In the genomic region with DNA sequence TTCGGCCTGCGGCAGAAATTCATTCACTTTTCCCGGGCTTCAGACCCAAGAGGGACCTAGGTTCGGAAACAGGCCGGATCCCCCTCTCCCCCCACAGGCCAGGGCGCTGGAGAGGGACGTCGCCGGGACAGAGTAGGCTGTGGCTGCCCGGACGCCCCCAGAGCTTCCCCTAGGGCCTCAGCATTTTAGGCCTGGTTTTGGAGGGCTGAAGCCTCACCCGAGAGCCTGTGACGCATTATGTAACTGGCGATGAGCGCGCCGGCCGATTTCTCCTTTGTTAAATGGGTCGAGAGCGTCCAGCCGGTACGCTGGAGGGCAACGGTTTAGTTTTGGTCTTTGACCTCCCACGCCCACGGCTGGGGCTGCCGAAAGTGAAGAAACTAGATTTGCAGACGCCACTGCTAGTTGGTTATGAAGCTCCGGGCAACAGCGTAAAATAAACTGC, we compare ENCODE assay signal across 8 cellular contexts. TPM values are rescaled to one million over a fixed set of nuclear protein-coding genes. Genes with fewer than 3 reads are reported as not detected.
DNase-seq lines count a peak whose midpoint lies in the region; ATAC-seq and TF ChIP-seq lines count a peak whose summit lies in the region.

No MANE protein-coding gene starts in this region.

- H3K36me3 ChIP-seq in effector memory CD4-positive, alpha-beta T cell (ENCODE audit: control insufficient read depth, insufficient read depth, low read length) = peaks cover 18% of the 10 kb centered on the region

- peak overlapping the region; percentile 76 for H3K27ac ChIP-seq in effector memory CD4-positive, alpha-beta T cell (ENCODE audit: insufficient read depth, low read length, poor library complexity, severe bottlenecking)

- POLR2A ChIA-PET in activated CD8-positive, alpha-beta T cell treated with anti-CD3 and anti-CD28 coated beads, Interleukin-2, amount 10 ng/mL, durations not matched to agents 7 days and 5 days (lab: Charles Lee) = interaction anchor here (0.7 to 1.7 kb wide), 5 partner anchors 12 to 262 kb away, joined by 3 to 8 read pairs (median 4); a partner anchor contains a TSS

- H3K27ac Mint-ChIP-seq in activated CD8-positive, alpha-beta T cell treated with anti-CD3 and anti-CD28 coated beads, Interleukin-2, amount 10 ng/mL, durations not matched to agents 7 days and 5 days = peak overlapping the region; percentile 72
- H3K27ac Mint-ChIP-seq in stimulated activated effector memory CD8-positive, alpha-beta T cell treated with anti-CD3 and anti-CD28 coated beads, Interleukin-12 subunit alpha, Interleukin-12 subunit beta, amount 100 ng/mL, for 72 hours = peak overlapping the region; percentile 90

- TF ChIP-seq CTCF in LNCaP clone FGC (IDR thresholded peaks at IDR 0.05; ENCODE audit: control insufficient read depth, extremely low read depth, insufficient read depth) = no peak

- H3K4me1 Mint-ChIP-seq in activated CD8-positive, alpha-beta T cell treated with anti-CD3 and anti-CD28 coated beads, Interleukin-2, amount 10 ng/mL, durations not matched to agents 7 days and 5 days (ENCODE audit: low read depth) = peaks cover 28% of the 10 kb centered on the region
- H3K4me1 Mint-ChIP-seq in stimulated activated effector memory CD8-positive, alpha-beta T cell treated with anti-CD3 and anti-CD28 coated beads, Interleukin-12 subunit alpha, Interleukin-12 subunit beta, amount 100 ng/mL, for 72 hours = peaks cover 41% of the 10 kb centered on the region

- CTCF ChIA-PET in activated CD8-positive, alpha-beta T cell treated with anti-CD3 and anti-CD28 coated beads, Interleukin-2, amount 10 ng/mL, durations not matched to agents 7 days and 5 days (lab: Charles Lee) = interaction anchor here (0.7 to 2.8 kb wide), 6 partner anchors 16 to 240 kb away, joined by 3 to 17 read pairs (median 5); a partner anchor contains a TSS

- H3K9me3 Mint-ChIP-seq in activated CD8-positive, alpha-beta T cell treated with anti-CD3 and anti-CD28 coated beads, Interleukin-2, amount 10 ng/mL, durations not matched to agents 7 days and 5 days (ENCODE audit: insufficient read depth) = no peaks in the 10 kb centered on the region
- no peaks in the 10 kb centered on the region for H3K9me3 Mint-ChIP-seq in stimulated activated effector memory CD8-positive, alpha-beta T cell treated with anti-CD3 and anti-CD28 coated beads, Interleukin-12 subunit alpha, Interleukin-12 subunit beta, amount 100 ng/mL, for 72 hours

- H3K4me3 Mint-ChIP-seq in activated CD8-positive, alpha-beta T cell treated with anti-CD3 and anti-CD28 coated beads, Interleukin-2, amount 10 ng/mL, durations not matched to agents 7 days and 5 days = peak overlapping the region; percentile 94
- peak overlapping the region; percentile 90 for H3K4me3 Mint-ChIP-seq in stimulated activated effector memory CD8-positive, alpha-beta T cell treated with anti-CD3 and anti-CD28 coated beads, Interleukin-12 subunit alpha, Interleukin-12 subunit beta, amount 100 ng/mL, for 72 hours

- H3K4me1 ChIP-seq in effector memory CD4-positive, alpha-beta T cell (ENCODE audit: control insufficient read depth, insufficient read depth, low read length, poor library complexity, severe bottlenecking) = peaks cover 13% of the 10 kb centered on the region

- peaks cover 29% of the 10 kb centered on the region for H3K36me3 Mint-ChIP-seq in activated CD8-positive, alpha-beta T cell treated with anti-CD3 and anti-CD28 coated beads, Interleukin-2, amount 10 ng/mL, durations not matched to agents 7 days and 5 days (ENCODE audit: low read depth)
- H3K36me3 Mint-ChIP-seq in stimulated activated effector memory CD8-positive, alpha-beta T cell treated with anti-CD3 and anti-CD28 coated beads, Interleukin-12 subunit alpha, Interleukin-12 subunit beta, amount 100 ng/mL, for 72 hours = peaks cover 42% of the 10 kb centered on the region

- no peaks in the 10 kb centered on the region for H3K27me3 ChIP-seq in effector memory CD4-positive, alpha-beta T cell (replicated peaks; ENCODE audit: control insufficient read depth, insufficient read depth, low read length, poor library complexity, severe bottlenecking)

- DNase-seq in DMS53 treated with DMSO at 0.1 percent for 48 hours (lab: John Stamatoyannopoulos, UW; ENCODE audit: unreplicated experiment) (peak; percentile 8), LNCaP clone FGC (ENCODE audit: low read depth) (no peak), mesenteric fat pad (ENCODE audit: low spot score) (peak; percentile 89), NCI-H2171 (lab: John Stamatoyannopoulos, UW) (no peak)
- peak; percentile 50 for DNase-seq in activated CD8-positive, alpha-beta T cell treated with anti-CD3 and anti-CD28 coated beads, Interleukin-2, amount 10 ng/mL, durations not matched to agents 7 days and 5 days
- DNase-seq in effector memory CD4-positive, alpha-beta T cell = no peak
- DNase-seq in stimulated activated effector memory CD8-positive, alpha-beta T cell treated with anti-CD3 and anti-CD28 coated beads, Interleukin-12 subunit alpha, Interleukin-12 subunit beta, amount 100 ng/mL, for 72 hours (ENCODE audit: low spot score in 2 of 2) = peak; percentile 25 to 76

- no peaks in the 10 kb centered on the region for H3K9me3 ChIP-seq in effector memory CD4-positive, alpha-beta T cell (ENCODE audit: control insufficient read depth, low read length)

- H3K4me3 ChIP-seq in LNCaP clone FGC (ENCODE audit: low read depth, low read length) = peak overlapping the region; percentile 93
- peak overlapping the region; percentile 84 for H3K4me3 ChIP-seq in effector memory CD4-positive, alpha-beta T cell (ENCODE audit: insufficient read depth, low read depth, low read length, poor library complexity, severe bottlenecking)

- peak; percentile 25 for ATAC-seq in GM21576 (IDR thresholded peaks at IDR 0.05; ENCODE audit: unreplicated experiment)
- peak; percentile 24 for ATAC-seq in activated CD8-positive, alpha-beta T cell treated with anti-CD3 and anti-CD28 coated beads, Interleukin-2, amount 10 ng/mL, durations not matched to agents 7 days and 5 days
- peak; percentile 62 for ATAC-seq in stimulated activated effector memory CD8-positive, alpha-beta T cell treated with anti-CD3 and anti-CD28 coated beads, Interleukin-12 subunit alpha, Interleukin-12 subunit beta, amount 100 ng/mL, for 72 hours

- H3K27me3 Mint-ChIP-seq in activated CD8-positive, alpha-beta T cell treated with anti-CD3 and anti-CD28 coated beads, Interleukin-2, amount 10 ng/mL, durations not matched to agents 7 days and 5 days (ENCODE audit: low read depth) = no peaks in the 10 kb centered on the region

RNA-seq across cellular contexts. Expression of a gene that starts 0.7 kb away (rescaled TPM):
- total RNA-seq in activated CD8-positive, alpha-beta T cell treated with anti-CD3 and anti-CD28 coated beads, Interleukin-2, amount 10 ng/mL, durations not matched to agents 7 days and 5 days = 100 to 1,000 TPM; 115 to 118 TPM
- total RNA-seq in mesenteric fat pad = 216 TPM

RNA-seq across cellular contexts. Expression of a gene that starts 32.8 kb away (rescaled TPM):
- total RNA-seq in activated CD8-positive, alpha-beta T cell treated with anti-CD3 and anti-CD28 coated beads, Interleukin-2, amount 10 ng/mL, durations not matched to agents 7 days and 5 days = 1 to 10 TPM; 7.5 to 8.2 TPM
- total RNA-seq in mesenteric fat pad = 22.4 TPM

Comparison
In these comparisons a context has a peak if more than half of its experiments do, and no peak if none do; other contexts are left out.
1. DNase-seq: peak in DMS53 treated with DMSO at 0.1 percent for 48 hours (single experiment), activated CD8-positive, alpha-beta T cell treated with anti-CD3 and anti-CD28 coated beads, Interleukin-2, amount 10 ng/mL, durations not matched to agents 7 days and 5 days (single experiment), mesenteric fat pad (single experiment) and stimulated activated effector memory CD8-positive, alpha-beta T cell treated with anti-CD3 and anti-CD28 coated beads, Interleukin-12 subunit alpha, Interleukin-12 subunit beta, amount 100 ng/mL, for 72 hours (2 of 2); none in LNCaP clone FGC (single experiment), effector memory CD4-positive, alpha-beta T cell (0 of 3) and NCI-H2171 (single experiment).
2. Peak in every context shown above with its lines, with median percentiles within 50 percentile points of each other: ATAC-seq.